Comparison of ENCODE assay signal across 1 cellular context in genomic region chr3:48439820-48440589, GRCh38.
A peak's percentile ranks its signal among the peaks of the same experiment; 100 is the strongest.
TF ChIP-seq lines count a peak whose summit lies in the region.

TSS of gene CCDC51 (minus strand) at chr3:48440119. CDS start at chr3:48435128, 4,991 bp downstream.
TSS of gene TMA7 (plus strand) at chr3:48440257. CDS start at chr3:48440297, 40 bp downstream.

TF ChIP-seq in HepG2, 621 proteins besides CTCF, POLR2A, EP300 and RAD21 (continued from another document and continues in another):
- TF ChIP-seq ARID5B (CRISPR knock-in tag; IDR thresholded peaks at IDR 0.05): peak; percentile 34; the same call in 1 of the 2 replicates
- peak; percentile 42; the same call in 1 of the 2 replicates for TF ChIP-seq ZNF670 (CRISPR knock-in tag; IDR thresholded peaks at IDR 0.05; ENCODE audit: borderline replicate concordance)
- TF ChIP-seq ETV5 (CRISPR knock-in tag; IDR thresholded peaks at IDR 0.05; ENCODE audit: borderline replicate concordance): peak; percentile 93
- TF ChIP-seq PRDM4 (CRISPR knock-in tag; IDR thresholded peaks at IDR 0.05; ENCODE audit: borderline replicate concordance): no peak
- TF ChIP-seq MLX (CRISPR knock-in tag; IDR thresholded peaks at IDR 0.05): 0 out of 2 replicates have a peak, but pooled peaks have one; percentile 36
- peak; percentile 43; the same call in 1 of the 2 replicates for TF ChIP-seq ZNF552 (CRISPR knock-in tag; IDR thresholded peaks at IDR 0.05; ENCODE audit: borderline replicate concordance)
- peak; percentile 65; the same call in 1 of the 2 replicates for TF ChIP-seq KLF15 (CRISPR knock-in tag; IDR thresholded peaks at IDR 0.05; ENCODE audit: borderline replicate concordance)
- TF ChIP-seq HMG20A (CRISPR knock-in tag; IDR thresholded peaks at IDR 0.05; ENCODE audit: borderline replicate concordance): no peak
- TF ChIP-seq RFX5 (IDR thresholded peaks at IDR 0.05; ENCODE audit: low read depth, low read length): peak; percentile 41; the same call in 1 of the 2 replicates
- TF ChIP-seq PITX1 (CRISPR knock-in tag; IDR thresholded peaks at IDR 0.05): peak; percentile 60; the same call in 1 of the 2 replicates
- peak; percentile 95 for TF ChIP-seq ZNF772 (CRISPR knock-in tag; IDR thresholded peaks at IDR 0.05)
- no peak for TF ChIP-seq CBX2 (IDR thresholded peaks at IDR 0.05; ENCODE audit: low read depth, low read length)
- TF ChIP-seq CBX2 (CRISPR knock-in tag; IDR thresholded peaks at IDR 0.05; ENCODE audit: low read depth): no peak
- peak; percentile 71; the same call in 1 of the 2 replicates for TF ChIP-seq ARID2 (CRISPR knock-in tag; IDR thresholded peaks at IDR 0.05; ENCODE audit: borderline replicate concordance)
- 0 out of 2 replicates have a peak, but pooled peaks have one; percentile 60 for TF ChIP-seq KLF13 (CRISPR knock-in tag; IDR thresholded peaks at IDR 0.05)
- peak; percentile 43 for TF ChIP-seq XRCC5 (optimal IDR thresholded peaks at IDR 0.05; ENCODE audit: low read length)
- peak; percentile 76; the same call in 1 of the 2 replicates for TF ChIP-seq MYC (CRISPR knock-in tag; IDR thresholded peaks at IDR 0.05; ENCODE audit: borderline replicate concordance)
- no peak for TF ChIP-seq ZNF878 (CRISPR knock-in tag; IDR thresholded peaks at IDR 0.05)
- peak; percentile 84; the same call in 1 of the 2 replicates for TF ChIP-seq ZIK1 (CRISPR knock-in tag; IDR thresholded peaks at IDR 0.05; ENCODE audit: borderline replicate concordance, low read depth)
- 0 out of 2 replicates have a peak, but pooled peaks have one; percentile 35 for TF ChIP-seq LBX2 (CRISPR knock-in tag; IDR thresholded peaks at IDR 0.05; ENCODE audit: borderline replicate concordance)
- TF ChIP-seq ZSCAN5A (CRISPR knock-in tag; IDR thresholded peaks at IDR 0.05; ENCODE audit: borderline replicate concordance): peak; percentile 55; the same call in 1 of the 2 replicates
- TF ChIP-seq ZNF564 (CRISPR knock-in tag; IDR thresholded peaks at IDR 0.05): peak; percentile 66; the same call in 1 of the 2 replicates
- no peak for TF ChIP-seq ARNT (IDR thresholded peaks at IDR 0.05)
- peak; percentile 81; the same call in 1 of the 2 replicates for TF ChIP-seq ZBTB49 (CRISPR knock-in tag; IDR thresholded peaks at IDR 0.05; ENCODE audit: borderline replicate concordance)
- no peak for TF ChIP-seq PCBP2 (optimal IDR thresholded peaks at IDR 0.05; ENCODE audit: low read depth, low read length, poor library complexity, severe bottlenecking)
- peak; percentile 36; the same call in 1 of the 2 replicates for TF ChIP-seq THYN1 (CRISPR knock-in tag; IDR thresholded peaks at IDR 0.05; ENCODE audit: borderline replicate concordance, low read depth)
- TF ChIP-seq ZSCAN29 (CRISPR knock-in tag; conservative IDR thresholded peaks at IDR 0.05): 0 out of 2 replicates have a peak, but pooled peaks have one; percentile 35
- no peak for TF ChIP-seq GLI4 (CRISPR knock-in tag; IDR thresholded peaks at IDR 0.05; ENCODE audit: borderline replicate concordance)
- no peak for TF ChIP-seq ZBTB10 (CRISPR knock-in tag; IDR thresholded peaks at IDR 0.05; ENCODE audit: borderline replicate concordance)
- TF ChIP-seq ZNF660 (CRISPR knock-in tag; IDR thresholded peaks at IDR 0.05; ENCODE audit: borderline replicate concordance, low read depth): no peak
- peak; percentile 82; the same call in 1 of the 2 replicates for TF ChIP-seq ZNF317 (CRISPR knock-in tag; IDR thresholded peaks at IDR 0.05)
- TF ChIP-seq CENPT (CRISPR knock-in tag; IDR thresholded peaks at IDR 0.05; ENCODE audit: low read depth): no peak
- TF ChIP-seq ELF1 (CRISPR knock-in tag; IDR thresholded peaks at IDR 0.05): peak; percentile 98
